15 cellular contexts compared by ENCODE assay signal in genomic region chr17:3984719-3985444, GRCh38. TPM values are rescaled to one million over a fixed set of nuclear protein-coding genes. Genes with fewer than 3 reads are reported as not detected.
A peak's percentile ranks its signal among the peaks of the same experiment; 100 is the strongest.
DNase-seq lines count a peak whose midpoint lies in the region; ATAC-seq, FAIRE-seq and TF ChIP-seq lines count a peak whose summit lies in the region.
"Had no signal": no experiment of that assay in that cellular context is flagged by ENCODE, and none has a peak within 500 bp of the region (broad histone marks: within the 10 kb centered on the region; RNA-seq: fewer than 3 reads in every experiment).

No MANE protein-coding gene starts in this region.

- no peaks in the 10 kb centered on the region for H3K9me3 ChIP-seq in heart left ventricle
- H3K9me3 ChIP-seq in right lobe of liver: no peaks in the 10 kb centered on the region

- H3K27me3 ChIP-seq in heart left ventricle (peaks cover 0 to 5% (median 0%) of the 10 kb centered on the region in 9 donors), bronchial epithelial cell (ENCODE audit: control insufficient read depth, insufficient read depth, low read length) (peaks cover 6% of the 10 kb centered on the region), right lobe of liver (no peaks in the 10 kb centered on the region)

- 93 to 99% (median 97%) methylated on average over 25 of the region's 25 CpGs for WGBS in heart left ventricle, 4 donors
- 90% methylated on average over 25 of the region's 25 CpGs for WGBS in right lobe of liver (ENCODE audit: insufficient coverage, low coverage, low lambda C conversion rate, missing lambda C conversion rate)

- H3K27ac ChIP-seq in heart left ventricle (peak overlapping the region in 1 of 12 donors; percentile 69), right lobe of liver (no peak overlapping the region)
- H3K27ac ChIP-seq: RWPE1 had no signal

- no peak overlapping the region for H3K4me3 ChIP-seq in heart left ventricle
- H3K4me3 ChIP-seq in bronchial epithelial cell (ENCODE audit: low read depth, low read length): no peak overlapping the region
- H3K4me3 ChIP-seq in right lobe of liver: no peak overlapping the region

- intact Hi-C loops in left ventricle myocardium superior (cut with micrococcal nuclease) (no loop called here), heart left ventricle (cut with DNase I) (no loop called here), right lobe of liver (cut with DNase I) (no loop called here)

- H3K4me1 ChIP-seq in heart left ventricle (peaks cover 0 to 51% (median 28%) of the 10 kb centered on the region in 12 donors), right lobe of liver (peaks cover 0 to 13% (median 6%) of the 10 kb centered on the region in 4 donors)

- peak; percentile 95 for FAIRE-seq in bronchial epithelial cell (lab: Jason Lieb, UNC)

- H3K36me3 ChIP-seq in heart left ventricle (no peaks in the 10 kb centered on the region), bronchial epithelial cell (ENCODE audit: control insufficient read depth, insufficient read depth, low read length) (no peaks in the 10 kb centered on the region), right lobe of liver (no peaks in the 10 kb centered on the region)

- no peak for ATAC-seq in left ventricle myocardium superior
- no peak for ATAC-seq in heart left ventricle
- no peak for ATAC-seq in right lobe of liver
- ATAC-seq: HCT116 had no signal

- TF ChIP-seq CTCF in heart left ventricle (IDR thresholded peaks at IDR 0.05): no peak
- no peak for TF ChIP-seq CTCF in bronchial epithelial cell (IDR thresholded peaks at IDR 0.05; ENCODE audit: insufficient read depth, low read length, severe bottlenecking)
- no peak for TF ChIP-seq CTCF in right lobe of liver (IDR thresholded peaks at IDR 0.05)

- TF ChIP-seq POLR2A in heart left ventricle (IDR thresholded peaks at IDR 0.05): no peak
- no peak for TF ChIP-seq POLR2A in right lobe of liver (IDR thresholded peaks at IDR 0.05)

- DNase-seq in left ventricle myocardium superior: peak; percentile 1
- DNase-seq in heart left ventricle: no peak
- peak; percentile 10 for DNase-seq in bronchial epithelial cell (ENCODE audit: low read depth)
- peak in 2 of 3 donors; percentile 8 to 10 for DNase-seq in right lobe of liver
- DNase-seq in COLO829 (ENCODE audit: low spot score): no peak
- no peak for DNase-seq in activated CD4-positive, alpha-beta T cell treated with anti-CD3 and anti-CD28 coated beads for 1 hour
- no peak for DNase-seq in amniotic stem cell (lab: John Stamatoyannopoulos, UW)
- DNase-seq: Calu3; CD4-positive, alpha-beta T cell; DMS79 treated with DMSO at 0.1 percent for 48 hours; KG1; NCI-H1436; NCI-H748 treated with DMSO at 0.1 percent for 48 hours had no signal

RNA-seq across cellular contexts. Expression of gene ATP2A3, which starts 20.6 kb away (rescaled TPM):
- 5.8 TPM for total RNA-seq in left ventricle myocardium superior
- 10 to 100 TPM in 1 of 9 donors, 1 to 10 TPM in 8; 3.3 to 19.7 (median 7.0) TPM for total RNA-seq in heart left ventricle
- polyA plus RNA-seq in heart left ventricle: 10 to 100 TPM in 1 of 2 donors, 1 to 10 TPM in 1; 5.1 to 21.8 TPM
- under 0.01 and 0.13 TPM in 2 replicates for total RNA-seq in bronchial epithelial cell
- total RNA-seq in right lobe of liver: 1 to 10 TPM; 1.5 to 4.3 (median 2.3) TPM

Comparison
In these comparisons a context has a peak if more than half of its experiments do, and no peak if none do; other contexts are left out.
1. DNase-seq: peak in left ventricle myocardium superior (single experiment), bronchial epithelial cell (single experiment) and right lobe of liver (2 of 3); none in heart left ventricle (0 of 5), COLO829 (single experiment), activated CD4-positive, alpha-beta T cell treated with anti-CD3 and anti-CD28 coated beads for 1 hour (single experiment) and amniotic stem cell (single experiment).